8 cellular contexts compared by ENCODE assay signal in genomic region chr11:86182976-86183584, GRCh38.
DNase-seq lines count a peak whose midpoint lies in the region; ATAC-seq and TF ChIP-seq lines count a peak whose summit lies in the region.

No MANE protein-coding gene starts in this region.

- DNase-seq in Right ventricle myocardium inferior (ENCODE audit: missing footprints) (no peak), right atrium auricular region (ENCODE audit: low spot score) (no peak), kidney glomerular epithelial cell (lab: John Stamatoyannopoulos, UW) (peak; percentile 64), HuH-7 (ENCODE audit: low spot score) (no peak), tibial nerve (ENCODE audit: low spot score in 2 of 2) (no peak), left ventricle myocardium superior (no peak)

- 76 to 80% methylated on average over 8 of the region's 8 CpGs for WGBS in tibial nerve, 2 donors

- no peaks in the 10 kb centered on the region for H3K9me3 ChIP-seq in right atrium auricular region
- H3K9me3 ChIP-seq in tibial nerve = no peaks in the 10 kb centered on the region

- H3K27me3 ChIP-seq in right atrium auricular region (no peaks in the 10 kb centered on the region), tibial nerve (no peaks in the 10 kb centered on the region)

- H3K27ac ChIP-seq in right atrium auricular region = no peak overlapping the region
- H3K27ac ChIP-seq in tibial nerve = no peak overlapping the region

- ATAC-seq in Right ventricle myocardium inferior = peak; percentile 28
- peak; percentile 90 for ATAC-seq in HG03196 (IDR thresholded peaks at IDR 0.05; ENCODE audit: unreplicated experiment)
- ATAC-seq in activated CD4-positive, CD25-positive, alpha-beta regulatory T cell treated with anti-CD3 and anti-CD28 coated beads, Interleukin-2, amount 50 U/mL, for 24 hours = peak; percentile 74 to 77
- no peak for ATAC-seq in left ventricle myocardium superior

- no peak for TF ChIP-seq POLR2A in tibial nerve (IDR thresholded peaks at IDR 0.05)

- no peak for TF ChIP-seq CTCF in right atrium auricular region (IDR thresholded peaks at IDR 0.05)
- no peak for TF ChIP-seq CTCF in tibial nerve (IDR thresholded peaks at IDR 0.05)

- no peaks in the 10 kb centered on the region for H3K36me3 ChIP-seq in right atrium auricular region
- H3K36me3 ChIP-seq in tibial nerve = no peaks in the 10 kb centered on the region

- intact Hi-C loops in Right ventricle myocardium inferior (cut with DNase I) (no loop called here), left ventricle myocardium superior (cut with micrococcal nuclease) (no loop called here)

- no peak for TF ChIP-seq EP300 in tibial nerve (IDR thresholded peaks at IDR 0.05)

- H3K4me3 ChIP-seq in right atrium auricular region = no peak overlapping the region
- H3K4me3 ChIP-seq in tibial nerve = no peak overlapping the region

- peaks cover 0 to 30% of the 10 kb centered on the region in 2 donors for H3K4me1 ChIP-seq in right atrium auricular region
- peaks cover 0 to 33% (median 6%) of the 10 kb centered on the region in 4 donors for H3K4me1 ChIP-seq in tibial nerve
